8 cellular contexts compared by ENCODE assay signal in the genomic region with DNA sequence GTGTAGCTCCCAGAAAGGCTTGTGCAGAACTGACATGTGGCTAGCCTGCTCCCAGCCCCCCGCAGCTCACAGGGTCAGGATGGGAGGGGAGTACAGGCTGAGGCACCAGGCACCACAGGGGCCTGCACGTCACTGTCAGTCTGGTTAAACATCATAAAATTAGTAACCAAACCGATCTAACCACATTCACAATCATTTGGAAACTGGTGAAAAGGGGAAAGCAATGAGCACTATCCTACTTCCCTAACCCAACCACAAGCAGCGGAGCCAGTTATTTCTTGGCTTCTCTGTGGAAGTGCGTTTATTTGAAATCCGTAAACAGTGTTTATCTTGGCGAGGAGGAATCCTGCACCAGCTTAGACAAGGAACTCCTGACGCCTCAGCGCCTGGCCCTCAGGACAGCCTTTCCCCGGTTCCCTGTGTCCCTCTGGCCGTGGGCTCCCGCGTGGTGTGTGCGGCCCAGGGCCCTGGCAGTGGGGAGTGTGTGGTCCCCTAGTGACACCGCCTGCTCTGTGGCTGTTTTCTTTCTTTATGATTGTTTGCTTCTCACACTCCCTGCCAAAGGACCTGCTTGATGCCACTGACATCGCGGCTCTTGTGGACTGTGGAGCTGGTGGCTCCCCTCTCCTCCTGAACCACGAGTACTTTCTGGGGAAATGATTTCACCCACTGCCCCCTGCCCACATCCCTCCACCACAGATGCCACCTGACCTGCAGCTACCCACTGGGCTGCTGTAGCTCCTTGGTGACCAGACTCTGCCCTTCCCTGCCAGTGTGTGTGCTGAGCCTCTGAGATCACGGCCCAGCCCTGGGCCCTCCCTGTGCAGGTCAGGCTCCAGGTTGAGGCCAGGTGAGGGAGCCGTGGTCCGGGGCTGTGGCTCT. TPM values are rescaled to one million over a fixed set of nuclear protein-coding genes. Genes with fewer than 3 reads are reported as not detected.
DNase-seq lines count a peak whose midpoint lies in the region; ATAC-seq, FAIRE-seq and TF ChIP-seq lines count a peak whose summit lies in the region.

No MANE protein-coding gene starts in this region.

- FAIRE-seq in HepG2 (lab: Jason Lieb, UNC) = no peak

- H3K27ac ChIP-seq in Karpas-422 (ENCODE audit: low read length) (no peak overlapping the region), ascending aorta (peak overlapping the region; percentile 38 to 75), HepG2 (ENCODE audit: extremely low read length, insufficient read depth, low read length) (no peak overlapping the region), tibial artery (peak overlapping the region; percentile 74 to 79)

- H2AFZ ChIP-seq in Karpas-422 (ENCODE audit: low read length) (no peak overlapping the region), HepG2 (ENCODE audit: low read length) (no peak overlapping the region)

- in situ Hi-C loops in HepG2 (cut with HindIII; ENCODE audit: extremely low pct_ligation_motif_present, low pct_unique_long_range_greater_than_20kb) = loop anchor here (5.0 kb wide), 1 partner anchor 118 kb away; no protein-coding TSS in a partner anchor

- H3K4me1 ChIP-seq in Karpas-422 (ENCODE audit: low read length) (peaks cover 72% of the 10 kb centered on the region), ascending aorta (peaks cover 49 to 76% of the 10 kb centered on the region in 2 donors), HepG2 (ENCODE audit: insufficient read depth, low read length) (peaks cover 40% of the 10 kb centered on the region), tibial artery (peaks cover 15 to 91% (median 77%) of the 10 kb centered on the region in 4 donors)

- intact Hi-C loops in ascending aorta (cut with DNase I) (loop anchor here (2.0 kb wide), 4 partner anchors 15 to 111 kb away; no protein-coding TSS in a partner anchor), HepG2 (cut with micrococcal nuclease; ENCODE audit: unreplicated experiment) (loop anchor here (5.0 kb wide), 1 partner anchor 38 kb away; a partner anchor contains a TSS), tibial artery (cut with DNase I; ENCODE audit: low total_unique reads) (loop anchor here (2.0 to 10.0 kb wide), 3 partner anchors 38 to 67 kb away; a partner anchor contains a TSS)

- H3K79me2 ChIP-seq in Karpas-422 (ENCODE audit: low read length) (no peaks in the 10 kb centered on the region), HepG2 (ENCODE audit: insufficient read depth, low read length) (peaks cover 3% of the 10 kb centered on the region)

- TF ChIP-seq POLR2A in HepG2 (IDR thresholded peaks at IDR 0.05; ENCODE audit: insufficient read depth in 1 of 2, low read depth in 2 of 2, low read length in 2 of 2) = no peak

- 61% methylated on average over 12 of the region's 21 CpGs for WGBS in HepG2 (ENCODE audit: low lambda C conversion rate)

- H3K9me3 ChIP-seq in Karpas-422 (ENCODE audit: low read length) (no peaks in the 10 kb centered on the region), ascending aorta (no peaks in the 10 kb centered on the region), HepG2 (ENCODE audit: low read length) (no peaks in the 10 kb centered on the region), tibial artery (no peaks in the 10 kb centered on the region)

- no peak for TF ChIP-seq CTCF in GM12864 (IDR thresholded peaks at IDR 0.05; ENCODE audit: low read depth, low read length, missing control alignments)
- no peak for TF ChIP-seq CTCF in ascending aorta (IDR thresholded peaks at IDR 0.05)
- TF ChIP-seq CTCF in HepG2 (CRISPR knock-in tag; IDR thresholded peaks at IDR 0.05) = no peak
- TF ChIP-seq CTCF in tibial artery (IDR thresholded peaks at IDR 0.05) = no peak

- H3K9ac ChIP-seq in Karpas-422 (ENCODE audit: low read length) (peak overlapping the region; percentile 28), HepG2 (ENCODE audit: insufficient read depth, low read depth, low read length) (no peak overlapping the region)

- H3K4me2 ChIP-seq in Karpas-422 (ENCODE audit: low read depth, low read length, poor library complexity, severe bottlenecking) = peak overlapping the region; percentile 35
- H3K4me2 ChIP-seq in HepG2 (ENCODE audit: low read depth, low read length) = peak overlapping the region; percentile 59

- H3K4me3 ChIP-seq in GM12864 (ENCODE audit: low read depth, low read length) = 0 out of 2 replicates have a peak overlapping the region, but pooled peaks have one; percentile 15
- no peak overlapping the region; the same call in 1 of the 2 replicates for H3K4me3 ChIP-seq in Karpas-422 (ENCODE audit: low read length)
- peak overlapping the region in 1 of 2 donors; percentile 37 for H3K4me3 ChIP-seq in ascending aorta
- peak overlapping the region in 1 of 3 experiments; percentile 38; a peak in 1 of 6 replicates for H3K4me3 ChIP-seq in HepG2 (replicated peaks in 1 of 3; ENCODE audit: insufficient read depth in 1 of 3, low read depth in 2 of 3, low read length in 3 of 3)
- peak overlapping the region; percentile 5 to 12 for H3K4me3 ChIP-seq in tibial artery

- H3K9me2 ChIP-seq in Karpas-422 (replicated peaks; ENCODE audit: insufficient read depth, low read length) = no peaks in the 10 kb centered on the region

- POLR2A ChIA-PET in HepG2 (lab: Yijun Ruan, JAX) = no interaction called here

- TF ChIP-seq EP300 in HepG2 (IDR thresholded peaks at IDR 0.05; ENCODE audit: low read depth in 2 of 2, low read length in 2 of 2) (no peak), HepG2 (CRISPR knock-in tag; IDR thresholded peaks at IDR 0.05; ENCODE audit: borderline replicate concordance) (no peak)

- no peak for TF ChIP-seq RAD21 in HepG2 (CRISPR knock-in tag; IDR thresholded peaks at IDR 0.05)

- peak; percentile 29 for ATAC-seq in GM21447 (IDR thresholded peaks at IDR 0.05; ENCODE audit: unreplicated experiment)
- peak; percentile 16 for ATAC-seq in HepG2

- H3K27me3 ChIP-seq in Karpas-422 (ENCODE audit: low read length) (no peaks in the 10 kb centered on the region), ascending aorta (no peaks in the 10 kb centered on the region), HepG2 (ENCODE audit: control insufficient read depth in 1 of 2, insufficient read depth in 2 of 2, low read length in 2 of 2) (no peaks in the 10 kb centered on the region), tibial artery (no peaks in the 10 kb centered on the region)

- DNase-seq in GM12864 (ENCODE audit: low read depth) (no peak), Karpas-422 (no peak), ascending aorta (ENCODE audit: low spot score in 2 of 2) (peak in 1 of 2 donors; percentile 79), HepG2 (ENCODE audit: low spot score) (no peak), tibial artery (peak; percentile 65 to 90), COLO829 (ENCODE audit: low spot score) (no peak)
- no peak for DNase-seq in central memory CD4-positive, alpha-beta T cell

- BruUV-seq in HepG2 (replicated peaks; lab: Mats Ljungman, UMichigan) = no TSS peak

- CTCF ChIA-PET in HepG2 (lab: Yijun Ruan, JAX; ENCODE audit: low intra/inter-chr PET ratio, low total read pairs) = interaction anchor here (1.3 kb wide), 1 partner anchor 117 kb away, joined by 4 read pairs; no protein-coding TSS in a partner anchor

- H3K36me3 ChIP-seq in Karpas-422 (ENCODE audit: insufficient read depth, low read length) = no peaks in the 10 kb centered on the region
- no peaks in the 10 kb centered on the region for H3K36me3 ChIP-seq in ascending aorta
- H3K36me3 ChIP-seq in HepG2 (replicated peaks in 1 of 2; ENCODE audit: control insufficient read depth in 1 of 2, insufficient read depth in 2 of 2, low read length in 2 of 2) = no peaks in the 10 kb centered on the region
- no peaks in the 10 kb centered on the region for H3K36me3 ChIP-seq in tibial artery

- H4K20me1 ChIP-seq in Karpas-422 (ENCODE audit: insufficient read depth, low read depth, low read length) (peaks cover 25% of the 10 kb centered on the region), HepG2 (ENCODE audit: insufficient read depth, low read length) (peaks cover 22% of the 10 kb centered on the region; the same call in 1 of the 2 replicates)

TF ChIP-seq in HepG2, 621 proteins besides CTCF, POLR2A, EP300 and RAD21 (continues in another document):
- TF ChIP-seq ZNF761 (CRISPR knock-in tag; conservative IDR thresholded peaks at IDR 0.05) (no peak), ATF1 (CRISPR knock-in tag; IDR thresholded peaks at IDR 0.05) (no peak), RARA (CRISPR knock-in tag; IDR thresholded peaks at IDR 0.05) (peak; percentile 39; the same call in 1 of the 2 replicates), NCOA5 (CRISPR knock-in tag; IDR thresholded peaks at IDR 0.05) (no peak)

RNA-seq across cellular contexts. Expression of a gene that starts 38.0 kb away (rescaled TPM):
- 9.1 and 11.8 TPM in 2 replicates for total RNA-seq in Karpas-422 (2014; rRNA removed; shearing (Covaris generic); ENCODE audit: low replicate concordance)
- total RNA-seq in ascending aorta (81.2 TPM), HepG2 (2016; rRNA removed; fragmentation: Illumina TruSeq; extraction: Trizol) (37.9 and 46.8 TPM in 2 replicates)
- 52.6 and 54.7 TPM in 2 replicates for total RNA-seq in HepG2 (2016; cell fraction: cytosol; rRNA removed; fragmentation: Illumina TruSeq; extraction: Trizol; ENCODE audit: low read depth)
- total RNA-seq in HepG2 (2016; cell fraction: insoluble cytoplasmic fraction; rRNA removed; fragmentation: Illumina TruSeq; extraction: Trizol) = 38.3 and 42.5 TPM in 2 replicates
- 103 and 110 TPM in 2 replicates for total RNA-seq in HepG2 (2016; cell fraction: membrane; rRNA removed; fragmentation: Illumina TruSeq; extraction: Trizol)
- total RNA-seq in HepG2 (2016; cell fraction: nucleus; rRNA removed; fragmentation: Illumina TruSeq; extraction: Trizol) = 15.7 and 18.8 TPM in 2 replicates
- polyA plus RNA-seq in HepG2 (2011; rRNA removed) = 17.5 and 19.5 TPM in 2 replicates
- 16.7 and 18.4 TPM in 2 replicates for polyA plus RNA-seq in HepG2 (2011; cell fraction: cytosol; rRNA removed)
- 14.6 and 14.9 TPM in 2 replicates for polyA plus RNA-seq in HepG2 (2011; cell fraction: nucleus; rRNA removed)
- 15.8 and 18.2 TPM in 2 replicates for polyA plus RNA-seq in HepG2 (2012)
- 49.5 and 52.9 TPM in 2 replicates for polyA plus RNA-seq in HepG2 (2016; cell fraction: cytosol; fragmentation: Illumina TruSeq; extraction: Trizol; ENCODE audit: low read depth)
- 40.7 and 47.8 TPM in 2 replicates for polyA plus RNA-seq in HepG2 (2016; cell fraction: insoluble cytoplasmic fraction; fragmentation: Illumina TruSeq; extraction: Trizol; ENCODE audit: low read depth)
- 97.2 and 97.6 TPM in 2 replicates for polyA plus RNA-seq in HepG2 (2016; cell fraction: membrane; fragmentation: Illumina TruSeq; extraction: Trizol; ENCODE audit: low read depth)
- polyA plus RNA-seq in HepG2 (2016; cell fraction: nucleus; fragmentation: Illumina TruSeq; extraction: Trizol; ENCODE audit: insufficient read depth, low read depth) = 25.8 and 27.0 TPM in 2 replicates
- polyA minus RNA-seq in HepG2 (2011; rRNA and poly(A)+ RNA removed; ENCODE audit: low replicate concordance) = 17.0 and 32.5 TPM in 2 replicates
- 16.4 and 21.7 TPM in 2 replicates for polyA minus RNA-seq in HepG2 (2011; cell fraction: cytosol; rRNA and poly(A)+ RNA removed)
- 19.1 and 20.6 TPM in 2 replicates for polyA minus RNA-seq in HepG2 (2011; cell fraction: nucleus; rRNA and poly(A)+ RNA removed)

Comparison
In these comparisons a context has a peak if more than half of its experiments do, and no peak if none do; other contexts are left out.
1. DNase-seq: peak in tibial artery (2 of 2); none in GM12864 (single experiment), Karpas-422 (single experiment), HepG2 (single experiment), central memory CD4-positive, alpha-beta T cell (single experiment) and COLO829 (single experiment).
2. H3K27ac ChIP-seq: peak in ascending aorta (2 of 2) and tibial artery (2 of 2); none in Karpas-422 (single experiment) and HepG2 (single experiment).